ENCODE assay signal across 2 cellular contexts in genomic region chr3:50260942-50261441, GRCh38.
TF ChIP-seq lines count a peak whose summit lies in the region.

No MANE protein-coding gene starts in this region.

TF ChIP-seq in IMR-90, 13 proteins besides CTCF, POLR2A, EP300 and RAD21:
- TF ChIP-seq RCOR1 (IDR thresholded peaks at IDR 0.05; ENCODE audit: insufficient replicate concordance, low read length) (no peak), RFX5 (IDR thresholded peaks at IDR 0.05; ENCODE audit: low read depth, low read length) (no peak), FOS (IDR thresholded peaks at IDR 0.05; ENCODE audit: low read depth, low read length) (no peak), MAFK (IDR thresholded peaks at IDR 0.05; ENCODE audit: low read depth, low read length) (no peak), NFE2L2 (IDR thresholded peaks at IDR 0.05; ENCODE audit: low read depth, low read length) (no peak), CEBPB (IDR thresholded peaks at IDR 0.05; ENCODE audit: low read depth, low read length) (no peak), ELK1 (IDR thresholded peaks at IDR 0.05; ENCODE audit: borderline replicate concordance, low read depth, low read length) (no peak), CHD1 (IDR thresholded peaks at IDR 0.05; ENCODE audit: low read depth, low read length) (no peak), BHLHE40 (IDR thresholded peaks at IDR 0.05; ENCODE audit: low read depth, low read length) (no peak), USF2 (IDR thresholded peaks at IDR 0.05; ENCODE audit: low read depth, low read length) (no peak), SMC3 (IDR thresholded peaks at IDR 0.05; ENCODE audit: low read depth, low read length) (no peak), MXI1 (IDR thresholded peaks at IDR 0.05; ENCODE audit: borderline replicate concordance, low read depth, low read length) (no peak), MAZ (IDR thresholded peaks at IDR 0.05; ENCODE audit: borderline replicate concordance, low read depth, low read length) (no peak)

TF ChIP-seq in HepG2, 621 proteins besides CTCF, POLR2A, EP300 and RAD21 (continues in another document):
- TF ChIP-seq BCL3 (CRISPR knock-in tag; IDR thresholded peaks at IDR 0.05), result 0 out of 2 replicates have a peak, but pooled peaks have one; percentile 9
- peak; percentile 78 for TF ChIP-seq RBM22 (optimal IDR thresholded peaks at IDR 0.05; ENCODE audit: low read length)
- TF ChIP-seq ZBTB37 (CRISPR knock-in tag; IDR thresholded peaks at IDR 0.05), result no peak
- TF ChIP-seq ZNF672 (CRISPR knock-in tag; IDR thresholded peaks at IDR 0.05), result no peak
- TF ChIP-seq E2F1 (CRISPR knock-in tag; IDR thresholded peaks at IDR 0.05), result no peak
- TF ChIP-seq KDM6A (CRISPR knock-in tag; IDR thresholded peaks at IDR 0.05; ENCODE audit: low read depth), result 0 out of 2 replicates have a peak, but pooled peaks have one; percentile 5
- no peak for TF ChIP-seq ZNF362 (CRISPR knock-in tag; IDR thresholded peaks at IDR 0.05; ENCODE audit: borderline replicate concordance)
- TF ChIP-seq ZNF709 (CRISPR knock-in tag; IDR thresholded peaks at IDR 0.05), result no peak
- TF ChIP-seq ZBTB34 (CRISPR knock-in tag; IDR thresholded peaks at IDR 0.05), result no peak
- TF ChIP-seq FOXO4 (CRISPR knock-in tag; conservative IDR thresholded peaks at IDR 0.05), result 0 out of 2 replicates have a peak, but pooled peaks have one; percentile 81
- TF ChIP-seq RNF2 (conservative IDR thresholded peaks at IDR 0.05; ENCODE audit: low read depth), result no peak
- TF ChIP-seq PATZ1 (CRISPR knock-in tag; IDR thresholded peaks at IDR 0.05), result peak; percentile 73
- no peak for TF ChIP-seq ISL2 (CRISPR knock-in tag; IDR thresholded peaks at IDR 0.05)
- TF ChIP-seq THRA (CRISPR knock-in tag; IDR thresholded peaks at IDR 0.05; ENCODE audit: borderline replicate concordance), result 0 out of 2 replicates have a peak, but pooled peaks have one; percentile 17
- no peak for TF ChIP-seq NR2F1 (CRISPR knock-in tag; IDR thresholded peaks at IDR 0.05)
- TF ChIP-seq THAP9 (CRISPR knock-in tag; IDR thresholded peaks at IDR 0.05; ENCODE audit: borderline replicate concordance), result peak; percentile 19; the same call in 1 of the 2 replicates
- no peak for TF ChIP-seq FOXP1 (IDR thresholded peaks at IDR 0.05)
- no peak for TF ChIP-seq FOXP1 (CRISPR knock-in tag; IDR thresholded peaks at IDR 0.05)
- no peak for TF ChIP-seq ZNF747 (CRISPR knock-in tag; IDR thresholded peaks at IDR 0.05; ENCODE audit: borderline replicate concordance)
- TF ChIP-seq ZBTB8A (CRISPR knock-in tag; IDR thresholded peaks at IDR 0.05; ENCODE audit: borderline replicate concordance, low read depth), result no peak
- 0 out of 2 replicates have a peak, but pooled peaks have one; percentile 14 for TF ChIP-seq FOXM1 (CRISPR knock-in tag; IDR thresholded peaks at IDR 0.05)
- TF ChIP-seq TMF1 (CRISPR knock-in tag; IDR thresholded peaks at IDR 0.05; ENCODE audit: low read depth), result no peak
- no peak for TF ChIP-seq ZNF703 (CRISPR knock-in tag; IDR thresholded peaks at IDR 0.05; ENCODE audit: borderline replicate concordance)
- TF ChIP-seq HMGA1 (CRISPR knock-in tag; conservative IDR thresholded peaks at IDR 0.05), result no peak
- no peak for TF ChIP-seq ZBTB39 (CRISPR knock-in tag; IDR thresholded peaks at IDR 0.05)
- TF ChIP-seq TCF12 (IDR thresholded peaks at IDR 0.05), result no peak
- TF ChIP-seq TCF12 (CRISPR knock-in tag; IDR thresholded peaks at IDR 0.05), result no peak
- 0 out of 2 replicates have a peak, but pooled peaks have one; percentile 12 for TF ChIP-seq ZSCAN29 (CRISPR knock-in tag; conservative IDR thresholded peaks at IDR 0.05)
- TF ChIP-seq MYC (CRISPR knock-in tag; IDR thresholded peaks at IDR 0.05; ENCODE audit: borderline replicate concordance), result peak; percentile 10; the same call in 1 of the 2 replicates
- no peak for TF ChIP-seq ZNF816 (CRISPR knock-in tag; IDR thresholded peaks at IDR 0.05; ENCODE audit: borderline replicate concordance)
- no peak for TF ChIP-seq SMC3 (IDR thresholded peaks at IDR 0.05; ENCODE audit: low read length)
- no peak for TF ChIP-seq FOXA1 (IDR thresholded peaks at IDR 0.05)
- TF ChIP-seq FOXA1 (CRISPR knock-in tag; IDR thresholded peaks at IDR 0.05), result 0 out of 2 replicates have a peak, but pooled peaks have one; percentile 7
- no peak for TF ChIP-seq NFE2L2 (IDR thresholded peaks at IDR 0.05; ENCODE audit: low read length)
- TF ChIP-seq FUBP1 (CRISPR knock-in tag; IDR thresholded peaks at IDR 0.05; ENCODE audit: borderline replicate concordance), result no peak
- TF ChIP-seq MEIS1 (CRISPR knock-in tag; IDR thresholded peaks at IDR 0.05; ENCODE audit: borderline replicate concordance), result 0 out of 2 replicates have a peak, but pooled peaks have one; percentile 13
- TF ChIP-seq ATAD3A (CRISPR knock-in tag; IDR thresholded peaks at IDR 0.05), result no peak
